ENCODE assay signal across 9 cellular contexts in genomic region chr12:79547044-79547734, GRCh38.
A peak's percentile ranks its signal among the peaks of the same experiment; 100 is the strongest.
DNase-seq lines count a peak whose midpoint lies in the region; ATAC-seq lines count a peak whose summit lies in the region.
"Had no signal": no experiment of that assay in that cellular context is flagged by ENCODE, and none has a peak within 500 bp of the region (broad histone marks: within the 10 kb centered on the region; RNA-seq: fewer than 3 reads in every experiment).

No MANE protein-coding gene starts in this region.

- peaks cover 3% of the 10 kb centered on the region; the same call in 1 of the 2 replicates for H3K9me3 ChIP-seq in MG63

- peak overlapping the region; percentile 93 for H3K27ac ChIP-seq in epithelial cell of prostate

- ATAC-seq in GM21717 (IDR thresholded peaks at IDR 0.05; ENCODE audit: unreplicated experiment) (no peak), HG03025 (IDR thresholded peaks at IDR 0.05; ENCODE audit: low FRiP score, unreplicated experiment) (no peak), GM18861 (IDR thresholded peaks at IDR 0.05; ENCODE audit: unreplicated experiment) (no peak)
- ATAC-seq: stimulated activated memory B cell treated with anti-CD40 and anti-IgM and Interleukin-4, amounts not matched to agents 10 μg/mL and 1 μg/mL and 100 μg/mL, for 72 hours had no signal

- no peak overlapping the region for H3K4me3 ChIP-seq in MG63

- H3K36me3 ChIP-seq in MG63: peaks cover 19% of the 10 kb centered on the region

- DNase-seq in Daoy (ENCODE audit: low read depth) (peak; percentile 95), MG63 (peak; percentile 84), epithelial cell of prostate (ENCODE audit: low read depth, low spot score) (peak; percentile 95), non-pigmented ciliary epithelial cell (ENCODE audit: low read depth) (peak; percentile 63), T-helper 9 cell (no peak)

- no peaks in the 10 kb centered on the region for H3K27me3 ChIP-seq in MG63
